22 cellular contexts compared by ENCODE assay signal in the genomic region with DNA sequence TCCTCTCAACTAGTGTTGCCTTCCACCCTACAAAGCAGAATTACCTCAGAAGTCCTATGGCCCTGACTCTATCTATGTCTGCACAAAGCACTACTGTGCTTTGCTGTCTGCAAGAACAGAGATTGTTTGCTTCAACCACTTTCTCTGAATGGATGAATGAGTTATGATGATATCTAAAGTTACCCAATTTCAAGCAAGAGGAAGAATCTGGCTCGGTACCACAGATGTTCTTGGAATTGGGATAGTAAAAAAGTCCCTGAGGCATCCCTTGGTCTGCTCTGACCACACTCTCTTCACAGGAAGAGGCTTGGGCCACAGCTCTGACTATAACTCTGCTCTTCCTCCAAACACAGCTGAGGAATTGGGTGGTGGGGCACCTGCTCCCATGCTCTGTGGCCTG. TPM values are rescaled to one million over a fixed set of nuclear protein-coding genes. Genes with fewer than 3 reads are reported as not detected.
A peak's percentile ranks its signal among the peaks of the same experiment; 100 is the strongest.
DNase-seq lines count a peak whose midpoint lies in the region; ATAC-seq, FAIRE-seq and TF ChIP-seq lines count a peak whose summit lies in the region.
"Had no signal": no experiment of that assay in that cellular context is flagged by ENCODE, and none has a peak within 500 bp of the region (broad histone marks: within the 10 kb centered on the region; RNA-seq: fewer than 3 reads in every experiment).

No MANE protein-coding gene starts in this region.

- TF ChIP-seq POLR2A in HepG2 (IDR thresholded peaks at IDR 0.05; ENCODE audit: insufficient read depth in 1 of 2, low read depth in 2 of 2, low read length in 2 of 2), result no peak

- H3K4me3 ChIP-seq in liver (ENCODE audit: low read depth in 1 of 3, low read length in 3 of 3), result no peak overlapping the region
- H3K4me3 ChIP-seq in HepG2 (replicated peaks in 1 of 3; ENCODE audit: insufficient read depth in 1 of 3, low read depth in 2 of 3, low read length in 3 of 3), result no peak overlapping the region
- H3K4me3 ChIP-seq in CD8-positive, alpha-beta T cell (ENCODE audit: low read depth, low read length), result no peak overlapping the region
- H3K4me3 ChIP-seq: coronary artery had no signal

- H3K9ac ChIP-seq in liver (ENCODE audit: low read depth in 1 of 2, low read length in 2 of 2) (no peak overlapping the region), HepG2 (ENCODE audit: insufficient read depth, low read depth, low read length) (no peak overlapping the region)

- TF ChIP-seq RAD21 in liver (IDR thresholded peaks at IDR 0.05) (no peak), HepG2 (CRISPR knock-in tag; IDR thresholded peaks at IDR 0.05) (no peak)

- peaks cover 2% of the 10 kb centered on the region for H3K9me3 Mint-ChIP-seq in CD8-positive, alpha-beta T cell
- no peaks in the 10 kb centered on the region for H3K9me3 Mint-ChIP-seq in osteocyte (ENCODE audit: unreplicated experiment)
- H3K9me3 Mint-ChIP-seq: CD4-positive, alpha-beta memory T cell had no signal

- no peaks in the 10 kb centered on the region for H3K9me3 ChIP-seq in liver (ENCODE audit: control insufficient read depth in 4 of 4, low read length in 3 of 4)
- H3K9me3 ChIP-seq in HepG2 (ENCODE audit: low read length), result no peaks in the 10 kb centered on the region
- H3K9me3 ChIP-seq in CD8-positive, alpha-beta T cell (ENCODE audit: low read length), result no peaks in the 10 kb centered on the region

- H3K27me3 ChIP-seq in liver (ENCODE audit: control insufficient read depth in 4 of 4, insufficient read depth in 4 of 4, low read length in 3 of 4), result no peaks in the 10 kb centered on the region
- no peaks in the 10 kb centered on the region for H3K27me3 ChIP-seq in HepG2 (ENCODE audit: control insufficient read depth in 1 of 2, insufficient read depth in 2 of 2, low read length in 2 of 2)
- H3K27me3 ChIP-seq in CD8-positive, alpha-beta T cell (ENCODE audit: insufficient read depth, low read length), result no peaks in the 10 kb centered on the region

- TF ChIP-seq CTCF in liver (IDR thresholded peaks at IDR 0.05; ENCODE audit: low read depth, low read length, missing input control), result no peak
- TF ChIP-seq CTCF in HepG2 (CRISPR knock-in tag; IDR thresholded peaks at IDR 0.05), result no peak
- no peak for TF ChIP-seq CTCF in omental fat pad (IDR thresholded peaks at IDR 0.05)
- no peak for TF ChIP-seq CTCF in CD8-positive, alpha-beta T cell (IDR thresholded peaks at IDR 0.05)
- no peak for TF ChIP-seq CTCF in osteocyte (IDR thresholded peaks at IDR 0.05)

- H3K4me1 Mint-ChIP-seq in CD8-positive, alpha-beta T cell (ENCODE audit: low read depth), result no peaks in the 10 kb centered on the region
- peaks cover 6% of the 10 kb centered on the region for H3K4me1 Mint-ChIP-seq in osteocyte (ENCODE audit: unreplicated experiment)
- H3K4me1 Mint-ChIP-seq: CD4-positive, alpha-beta memory T cell; naive thymus-derived CD8-positive, alpha-beta T cell had no signal

- POLR2A ChIA-PET in HepG2 (lab: Yijun Ruan, JAX), result no interaction called here
- POLR2A ChIA-PET in CD8-positive, alpha-beta T cell (lab: Charles Lee), result no interaction called here

- peaks cover 12% of the 10 kb centered on the region for H3K27me3 Mint-ChIP-seq in CD8-positive, alpha-beta T cell (ENCODE audit: low read depth)
- H3K27me3 Mint-ChIP-seq in osteocyte (ENCODE audit: unreplicated experiment), result peaks cover 18% of the 10 kb centered on the region

- H3K36me3 Mint-ChIP-seq in CD8-positive, alpha-beta T cell, result no peaks in the 10 kb centered on the region
- no peaks in the 10 kb centered on the region for H3K36me3 Mint-ChIP-seq in osteocyte (ENCODE audit: unreplicated experiment)
- H3K36me3 Mint-ChIP-seq: CD4-positive, alpha-beta memory T cell; naive thymus-derived CD8-positive, alpha-beta T cell had no signal

- ATAC-seq in HepG2 (no peak; the same call in 2 of the 3 replicates), omental fat pad (ENCODE audit: low FRiP score) (peak; percentile 63), GM18511 (IDR thresholded peaks at IDR 0.05; ENCODE audit: unreplicated experiment) (no peak)
- ATAC-seq in CD8-positive, alpha-beta T cell, result no peak
- ATAC-seq: HCT116; naive thymus-derived CD8-positive, alpha-beta T cell; Right ventricle myocardium inferior had no signal

- TF ChIP-seq EP300 in HepG2 (IDR thresholded peaks at IDR 0.05; ENCODE audit: low read depth in 2 of 2, low read length in 2 of 2) (no peak), HepG2 (CRISPR knock-in tag; IDR thresholded peaks at IDR 0.05; ENCODE audit: borderline replicate concordance) (no peak)

- FAIRE-seq in HepG2 (lab: Jason Lieb, UNC), result no peak
- FAIRE-seq: keratinocyte had no signal

- H3K36me3 ChIP-seq in liver (ENCODE audit: control insufficient read depth in 4 of 4, insufficient read depth in 3 of 4, low read depth in 1 of 4, low read length in 3 of 4) (peaks cover 0 to 7% (median 3%) of the 10 kb centered on the region in 4 donors), HepG2 (replicated peaks in 1 of 2; ENCODE audit: control insufficient read depth in 1 of 2, insufficient read depth in 2 of 2, low read length in 2 of 2) (peaks cover 2 to 21% of the 10 kb centered on the region in 2 experiments; a peak in 4 of 5 replicates)
- no peaks in the 10 kb centered on the region for H3K36me3 ChIP-seq in CD8-positive, alpha-beta T cell (ENCODE audit: insufficient read depth, low read length)

- no peak overlapping the region for H3K27ac Mint-ChIP-seq in CD8-positive, alpha-beta T cell
- no peak overlapping the region for H3K27ac Mint-ChIP-seq in osteocyte (ENCODE audit: unreplicated experiment)
- H3K27ac Mint-ChIP-seq: CD4-positive, alpha-beta memory T cell; T-helper 1 cell treated with Interleukin-12 subunit alpha and Interleukin-12 subunit beta and Interleukin-4 antibody, amounts not matched to agents 30 μg/mL and 1 μg/mL, for 36 hours had no signal

- WGBS in liver, result 84% methylated on average over 1 of the region's 1 CpG
- WGBS in HepG2 (ENCODE audit: low lambda C conversion rate), result 94% methylated on average over 1 of the region's 1 CpG

- H3K79me2 ChIP-seq in HepG2 (ENCODE audit: insufficient read depth, low read length), result no peaks in the 10 kb centered on the region

- intact Hi-C loops in HepG2 (cut with micrococcal nuclease; ENCODE audit: unreplicated experiment), result no loop called here
- intact Hi-C loops in CD8-positive, alpha-beta T cell (cut with DNase I, micrococcal nuclease), result loop anchor here in 1 of 2 experiments (10.0 kb wide), 1 partner anchor 1187 kb away; no protein-coding TSS in a partner anchor

- H3K4me3 Mint-ChIP-seq in CD8-positive, alpha-beta T cell, result no peak overlapping the region
- no peak overlapping the region for H3K4me3 Mint-ChIP-seq in osteocyte (ENCODE audit: unreplicated experiment)
- H3K4me3 Mint-ChIP-seq: CD4-positive, alpha-beta memory T cell; naive thymus-derived CD8-positive, alpha-beta T cell; T-helper 1 cell treated with Interleukin-12 subunit alpha and Interleukin-12 subunit beta and Interleukin-4 antibody, amounts not matched to agents 30 μg/mL and 1 μg/mL, for 36 hours had no signal

- H4K20me1 ChIP-seq in HepG2 (ENCODE audit: insufficient read depth, low read length), result no peaks in the 10 kb centered on the region

- in situ Hi-C loops in HepG2 (cut with HindIII; ENCODE audit: extremely low pct_ligation_motif_present, low pct_unique_long_range_greater_than_20kb), result no loop called here

- H3K27ac ChIP-seq in liver (ENCODE audit: low read depth in 1 of 2, low read length in 2 of 2), result peak overlapping the region; percentile 39 to 67
- no peak overlapping the region for H3K27ac ChIP-seq in HepG2 (ENCODE audit: extremely low read length, insufficient read depth, low read length)
- no peak overlapping the region for H3K27ac ChIP-seq in CD8-positive, alpha-beta T cell (ENCODE audit: low read depth, low read length)
- H3K27ac ChIP-seq: epithelial cell of prostate had no signal

- H2AFZ ChIP-seq in HepG2 (ENCODE audit: low read length), result no peak overlapping the region

- H3K4me1 ChIP-seq in liver (ENCODE audit: control insufficient read depth in 4 of 4, insufficient read depth in 4 of 4, low read length in 3 of 4) (peaks cover 0 to 6% (median 0%) of the 10 kb centered on the region in 4 donors), HepG2 (ENCODE audit: insufficient read depth, low read length) (no peaks in the 10 kb centered on the region)
- H3K4me1 ChIP-seq in CD8-positive, alpha-beta T cell (ENCODE audit: insufficient read depth, low read length), result no peaks in the 10 kb centered on the region

- BruUV-seq in HepG2 (replicated peaks; lab: Mats Ljungman, UMichigan), result no TSS peak

- DNase-seq in HepG2 (ENCODE audit: low spot score) (no peak), fibroblast of gingiva (ENCODE audit: low read depth) (peak; percentile 71), omental fat pad (ENCODE audit: low spot score) (no peak), HPDE6-E6E7 (ENCODE audit: extremely low spot score) (no peak), osteocyte (ENCODE audit: extremely low spot score, unreplicated experiment) (no peak)
- no peak for DNase-seq in CD8-positive, alpha-beta T cell
- DNase-seq: activated CD4-positive, CD25-positive, alpha-beta regulatory T cell; activated effector memory CD4-positive, alpha-beta T cell treated with Interleukin-2 at 50 U/mL for 16 hours; CD4-positive, alpha-beta memory T cell; naive thymus-derived CD8-positive, alpha-beta T cell; NCI-H1092; NK-92 treated with Interleukin-12 subunit alpha and Interleukin-12 subunit beta, amount 100 ng/mL, for 24 hours had no signal

- CTCF ChIA-PET in HepG2 (lab: Yijun Ruan, JAX; ENCODE audit: low intra/inter-chr PET ratio, low total read pairs), result no interaction called here
- CTCF ChIA-PET in CD8-positive, alpha-beta T cell (lab: Charles Lee), result no interaction called here

- H3K4me2 ChIP-seq in HepG2 (ENCODE audit: low read depth, low read length), result no peak overlapping the region

RNA-seq across cellular contexts. Expression of gene MTARC1, which starts 31.2 kb away (rescaled TPM):
- total RNA-seq in liver (10 to 100 TPM; 14.9 to 28.2 TPM), HepG2 (2016; rRNA removed; fragmentation: Illumina TruSeq; extraction: Trizol) (64.2 and 106 TPM in 2 replicates), omental fat pad (100 to 1,000 TPM in 3 of 4 donors, 10 to 100 TPM in 1; 87.2 to 394 (median 192) TPM), osteocyte (1.8 and 2.1 TPM in 2 replicates)
- polyA plus RNA-seq in liver (10 to 100 TPM in 1 of 2 donors, 1 to 10 TPM in 1; 9.8 to 71.3 TPM), HepG2 (2011; rRNA removed) (14.5 and 19.4 TPM in 2 replicates)
- total RNA-seq in HepG2 (2016; cell fraction: cytosol; rRNA removed; fragmentation: Illumina TruSeq; extraction: Trizol; ENCODE audit: low read depth), result 38.0 and 39.6 TPM in 2 replicates
- 66.5 and 107 TPM in 2 replicates for total RNA-seq in HepG2 (2016; cell fraction: insoluble cytoplasmic fraction; rRNA removed; fragmentation: Illumina TruSeq; extraction: Trizol)
- 79.2 and 83.1 TPM in 2 replicates for total RNA-seq in HepG2 (2016; cell fraction: membrane; rRNA removed; fragmentation: Illumina TruSeq; extraction: Trizol)
- 83.0 and 88.1 TPM in 2 replicates for total RNA-seq in HepG2 (2016; cell fraction: nucleus; rRNA removed; fragmentation: Illumina TruSeq; extraction: Trizol)
- 12.9 and 14.1 TPM in 2 replicates for polyA plus RNA-seq in HepG2 (2011; cell fraction: cytosol; rRNA removed)
- 13.7 and 15.3 TPM in 2 replicates for polyA plus RNA-seq in HepG2 (2011; cell fraction: nucleus; rRNA removed)
- polyA plus RNA-seq in HepG2 (2012), result 25.7 and 31.2 TPM in 2 replicates
- 34.9 and 40.2 TPM in 2 replicates for polyA plus RNA-seq in HepG2 (2016; cell fraction: cytosol; fragmentation: Illumina TruSeq; extraction: Trizol; ENCODE audit: low read depth)
- 65.6 and 68.7 TPM in 2 replicates for polyA plus RNA-seq in HepG2 (2016; cell fraction: insoluble cytoplasmic fraction; fragmentation: Illumina TruSeq; extraction: Trizol; ENCODE audit: low read depth)
- 63.9 and 64.4 TPM in 2 replicates for polyA plus RNA-seq in HepG2 (2016; cell fraction: membrane; fragmentation: Illumina TruSeq; extraction: Trizol; ENCODE audit: low read depth)
- polyA plus RNA-seq in HepG2 (2016; cell fraction: nucleus; fragmentation: Illumina TruSeq; extraction: Trizol; ENCODE audit: insufficient read depth, low read depth), result 147 and 150 TPM in 2 replicates
- 11.9 and 104 TPM in 2 replicates for polyA minus RNA-seq in HepG2 (2011; rRNA and poly(A)+ RNA removed; ENCODE audit: low replicate concordance)
- polyA minus RNA-seq in HepG2 (2011; cell fraction: cytosol; rRNA and poly(A)+ RNA removed), result 11.5 and 17.2 TPM in 2 replicates
- 12.9 and 14.5 TPM in 2 replicates for polyA minus RNA-seq in HepG2 (2011; cell fraction: nucleus; rRNA and poly(A)+ RNA removed)
- not detected for total RNA-seq in CD8-positive, alpha-beta T cell
- total RNA-seq: A172; CD4-positive, alpha-beta memory T cell; G401; naive thymus-derived CD8-positive, alpha-beta T cell had no signal
- polyA plus RNA-seq: CD4-positive, alpha-beta memory T cell had no signal

Comparison
In these comparisons a context has a peak if more than half of its experiments do, and no peak if none do; other contexts are left out.
1. H3K27ac ChIP-seq: peak in liver (2 of 2); none in HepG2 (single experiment) and CD8-positive, alpha-beta T cell (single experiment).